In the genomic region with DNA sequence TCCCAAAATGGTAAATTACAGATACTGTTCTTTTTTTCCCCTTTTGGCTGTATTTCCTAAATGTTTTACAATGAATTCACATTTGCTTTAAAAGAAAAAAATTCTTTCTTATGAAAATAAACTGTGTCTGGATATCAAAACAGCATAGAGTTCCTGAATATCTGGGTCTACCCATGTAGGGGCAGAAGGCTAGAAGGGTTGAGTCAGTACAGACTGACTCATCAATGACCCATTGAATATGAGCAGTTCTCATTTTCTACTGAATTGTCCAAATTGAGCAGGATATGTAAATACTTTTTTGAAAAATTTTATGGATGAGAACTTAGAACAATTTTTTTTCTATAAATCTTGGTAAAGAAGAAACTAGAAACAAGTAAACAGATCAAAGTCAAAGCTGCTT, we compare ENCODE assay signal across 30 cellular contexts. TPM values are rescaled to one million over a fixed set of nuclear protein-coding genes. Genes with fewer than 3 reads are reported as not detected.
DNase-seq lines count a peak whose midpoint lies in the region; ATAC-seq and TF ChIP-seq lines count a peak whose summit lies in the region.
"Had no signal": no experiment of that assay in that cellular context is flagged by ENCODE, and none has a peak within 500 bp of the region (broad histone marks: within the 10 kb centered on the region; RNA-seq: fewer than 3 reads in every experiment).

No MANE protein-coding gene starts in this region.

- H3K36me3 Mint-ChIP-seq in activated T-helper 1 cell treated with anti-CD3 and anti-CD28 coated beads, Interleukin-12 subunit alpha, Interleukin-12 subunit beta, Interleukin-2, Interleukin-4 antibody, amounts not matched to agents 30 ng/mL and 10 ng/mL and 1 ng/mL, durations not matched to agents 14 hours and 24 hours and 36 hours (ENCODE audit: low read depth), result no peaks in the 10 kb centered on the region
- H3K36me3 Mint-ChIP-seq: stimulated activated memory B cell treated with anti-CD40 and anti-IgM and Interleukin-4, amounts not matched to agents 10 μg/mL and 1 μg/mL and 100 μg/mL, for 72 hours had no signal

- no peaks in the 10 kb centered on the region for H3K9me3 ChIP-seq in right lobe of liver
- H3K9me3 ChIP-seq: neutrophil, uterus had no signal

- H3K27ac Mint-ChIP-seq in activated T-helper 1 cell treated with anti-CD3 and anti-CD28 coated beads, Interleukin-12 subunit alpha, Interleukin-12 subunit beta, Interleukin-2, Interleukin-4 antibody, amounts not matched to agents 30 ng/mL and 10 ng/mL and 1 ng/mL, durations not matched to agents 14 hours and 24 hours and 36 hours, result no peak overlapping the region
- H3K27ac Mint-ChIP-seq: activated CD4-positive, alpha-beta T cell treated with anti-CD3 and anti-CD28 coated beads for 36 hours; activated naive CD4-positive, alpha-beta T cell treated with anti-CD3 and anti-CD28 coated beads for 36 hours; activated T-cell treated with anti-CD3 and anti-CD28 coated beads, Interleukin-2, amount 50 U/mL, for 24 hours; stimulated activated memory B cell treated with anti-CD40 and anti-IgM and Interleukin-4, amounts not matched to agents 10 μg/mL and 1 μg/mL and 100 μg/mL, for 72 hours had no signal

- H3K4me1 ChIP-seq in right lobe of liver, result no peaks in the 10 kb centered on the region
- H3K4me1 ChIP-seq: spleen, uterus had no signal

- no peak for ATAC-seq in GM18505 (IDR thresholded peaks at IDR 0.05; ENCODE audit: unreplicated experiment)
- ATAC-seq in right lobe of liver, result no peak
- ATAC-seq in HG02642 (IDR thresholded peaks at IDR 0.05; ENCODE audit: poor library complexity, unreplicated experiment), result no peak
- ATAC-seq: activated CD4-positive, alpha-beta T cell treated with anti-CD3 and anti-CD28 coated beads for 36 hours; stimulated activated memory B cell treated with anti-CD40 and anti-IgM and Interleukin-4, amounts not matched to agents 10 μg/mL and 1 μg/mL and 100 μg/mL, for 72 hours had no signal

- H3K4me3 Mint-ChIP-seq in activated T-helper 1 cell treated with anti-CD3 and anti-CD28 coated beads, Interleukin-12 subunit alpha, Interleukin-12 subunit beta, Interleukin-2, Interleukin-4 antibody, amounts not matched to agents 30 ng/mL and 10 ng/mL and 1 ng/mL, durations not matched to agents 14 hours and 24 hours and 36 hours, result no peak overlapping the region
- H3K4me3 Mint-ChIP-seq: activated CD4-positive, alpha-beta T cell treated with anti-CD3 and anti-CD28 coated beads for 36 hours; activated naive CD4-positive, alpha-beta T cell treated with anti-CD3 and anti-CD28 coated beads for 36 hours; activated T-cell treated with anti-CD3 and anti-CD28 coated beads, Interleukin-2, amount 50 U/mL, for 24 hours; stimulated activated memory B cell treated with anti-CD40 and anti-IgM and Interleukin-4, amounts not matched to agents 10 μg/mL and 1 μg/mL and 100 μg/mL, for 72 hours had no signal

- peak; percentile 19 for DNase-seq in AG08395 (ENCODE audit: low spot score)
- peak; percentile 26 for DNase-seq in HS-5 (ENCODE audit: low read depth)
- DNase-seq in brain microvascular endothelial cell, result peak; percentile 49
- peak; percentile 49 for DNase-seq in hepatic stellate cell (ENCODE audit: low spot score)
- DNase-seq in right lobe of liver, result no peak
- DNase-seq in activated T-helper 1 cell treated with anti-CD3 and anti-CD28 coated beads, Interleukin-12 subunit alpha, Interleukin-12 subunit beta, Interleukin-2, Interleukin-4 antibody, amounts not matched to agents 30 ng/mL and 10 ng/mL and 1 ng/mL, durations not matched to agents 14 hours and 24 hours and 36 hours (ENCODE audit: low spot score), result no peak
- DNase-seq: activated CD4-positive, alpha-beta T cell treated with anti-CD3 and anti-CD28 coated beads for 36 hours; activated CD8-positive, alpha-beta memory T cell treated with anti-CD3 and anti-CD28 coated beads for 24 hours; activated naive CD4-positive, alpha-beta T cell treated with anti-CD3 and anti-CD28 coated beads for 36 hours; activated T-cell treated with anti-CD3 and anti-CD28 coated beads, Interleukin-2, amount 50 U/mL, for 24 hours; amniotic stem cell; central memory CD4-positive, alpha-beta T cell; foreskin melanocyte; NCI-H1694 treated with DMSO at 0.1 percent for 48 hours; NCI-H2171 treated with DMSO at 0.1 percent for 48 hours; NCI-H524 treated with DMSO at 0.1 percent for 48 hours; RPMI8226; spleen; stimulated activated CD4-positive, alpha-beta T cell treated with anti-CD3 and anti-CD28 coated beads, Interleukin-4, amount 100 ng/mL, for 1 hour; T-helper 2 cell; uterus had no signal

- in situ Hi-C loops in brain microvascular endothelial cell (cut with HindIII; ENCODE audit: low pct_ligation_motif_present, low sequenced_read_pairs), result no loop called here

- TF ChIP-seq POLR2A in GM18505 (IDR thresholded peaks at IDR 0.05; ENCODE audit: borderline replicate concordance, extremely low read depth, insufficient read depth, insufficient read length), result no peak
- no peak for TF ChIP-seq POLR2A in right lobe of liver (IDR thresholded peaks at IDR 0.05)

- H3K4me3 ChIP-seq in brain microvascular endothelial cell (ENCODE audit: low read depth, low read length) (no peak overlapping the region), right lobe of liver (no peak overlapping the region)
- H3K4me3 ChIP-seq: SK-N-MC, spleen, uterus had no signal

- H3K27me3 ChIP-seq in brain microvascular endothelial cell (replicated peaks), result no peaks in the 10 kb centered on the region
- H3K27me3 ChIP-seq in right lobe of liver, result no peaks in the 10 kb centered on the region
- H3K27me3 ChIP-seq: neutrophil, spleen, uterus had no signal

- TF ChIP-seq CTCF in brain microvascular endothelial cell (IDR thresholded peaks at IDR 0.05; ENCODE audit: low read depth, low read length, missing control alignments) (no peak), right lobe of liver (IDR thresholded peaks at IDR 0.05) (no peak)

- no peaks in the 10 kb centered on the region for H3K4me1 Mint-ChIP-seq in activated T-helper 1 cell treated with anti-CD3 and anti-CD28 coated beads, Interleukin-12 subunit alpha, Interleukin-12 subunit beta, Interleukin-2, Interleukin-4 antibody, amounts not matched to agents 30 ng/mL and 10 ng/mL and 1 ng/mL, durations not matched to agents 14 hours and 24 hours and 36 hours (ENCODE audit: low read depth)
- H3K4me1 Mint-ChIP-seq: activated CD4-positive, alpha-beta T cell treated with anti-CD3 and anti-CD28 coated beads for 36 hours; stimulated activated memory B cell treated with anti-CD40 and anti-IgM and Interleukin-4, amounts not matched to agents 10 μg/mL and 1 μg/mL and 100 μg/mL, for 72 hours had no signal

- intact Hi-C loops in right lobe of liver (cut with DNase I), result no loop called here
- intact Hi-C loops in activated T-helper 1 cell treated with anti-CD3 and anti-CD28 coated beads, Interleukin-12 subunit alpha, Interleukin-12 subunit beta, Interleukin-2, Interleukin-4 antibody, amounts not matched to agents 30 ng/mL and 10 ng/mL and 1 ng/mL, durations not matched to agents 14 hours and 24 hours and 36 hours (cut with micrococcal nuclease), result no loop called here

- H3K9me3 Mint-ChIP-seq in activated T-helper 1 cell treated with anti-CD3 and anti-CD28 coated beads, Interleukin-12 subunit alpha, Interleukin-12 subunit beta, Interleukin-2, Interleukin-4 antibody, amounts not matched to agents 30 ng/mL and 10 ng/mL and 1 ng/mL, durations not matched to agents 14 hours and 24 hours and 36 hours, result peaks cover 6% of the 10 kb centered on the region
- H3K9me3 Mint-ChIP-seq: stimulated activated memory B cell treated with anti-CD40 and anti-IgM and Interleukin-4, amounts not matched to agents 10 μg/mL and 1 μg/mL and 100 μg/mL, for 72 hours had no signal

- H3K27ac ChIP-seq in brain microvascular endothelial cell, result no peak overlapping the region
- H3K27ac ChIP-seq in right lobe of liver, result no peak overlapping the region
- H3K27ac ChIP-seq: neutrophil, SK-N-MC, spleen, uterus had no signal

- no peaks in the 10 kb centered on the region for H3K27me3 Mint-ChIP-seq in activated T-helper 1 cell treated with anti-CD3 and anti-CD28 coated beads, Interleukin-12 subunit alpha, Interleukin-12 subunit beta, Interleukin-2, Interleukin-4 antibody, amounts not matched to agents 30 ng/mL and 10 ng/mL and 1 ng/mL, durations not matched to agents 14 hours and 24 hours and 36 hours (ENCODE audit: insufficient read depth)
- H3K27me3 Mint-ChIP-seq: activated CD4-positive, alpha-beta T cell treated with anti-CD3 and anti-CD28 coated beads for 36 hours; activated T-cell treated with anti-CD3 and anti-CD28 coated beads, Interleukin-2, amount 50 U/mL, for 24 hours; stimulated activated memory B cell treated with anti-CD40 and anti-IgM and Interleukin-4, amounts not matched to agents 10 μg/mL and 1 μg/mL and 100 μg/mL, for 72 hours had no signal

- H3K36me3 ChIP-seq in brain microvascular endothelial cell (replicated peaks) (no peaks in the 10 kb centered on the region), right lobe of liver (no peaks in the 10 kb centered on the region)
- H3K36me3 ChIP-seq: neutrophil, spleen, uterus had no signal

RNA-seq across cellular contexts. Expression of gene C11orf87, which starts 16.3 kb away (rescaled TPM):
- total RNA-seq in right lobe of liver, result not detected
- not detected in 2 replicates for total RNA-seq in activated T-helper 1 cell treated with anti-CD3 and anti-CD28 coated beads, Interleukin-12 subunit alpha, Interleukin-12 subunit beta, Interleukin-2, Interleukin-4 antibody, amounts not matched to agents 30 ng/mL and 10 ng/mL and 1 ng/mL, durations not matched to agents 14 hours and 24 hours and 36 hours
- total RNA-seq: activated CD4-positive, alpha-beta T cell treated with anti-CD3 and anti-CD28 coated beads for 36 hours; activated naive CD4-positive, alpha-beta T cell treated with anti-CD3 and anti-CD28 coated beads for 36 hours; dermis microvascular lymphatic vessel endothelial cell; G401; mesenteric fat pad; renal cortical epithelial cell had no signal

Comparison
In these comparisons a context has a peak if more than half of its experiments do, and no peak if none do; other contexts are left out.
1. DNase-seq: peak in AG08395 (single experiment), HS-5 (single experiment), brain microvascular endothelial cell (single experiment) and hepatic stellate cell (single experiment); none in right lobe of liver (0 of 3) and activated T-helper 1 cell treated with anti-CD3 and anti-CD28 coated beads, Interleukin-12 subunit alpha, Interleukin-12 subunit beta, Interleukin-2, Interleukin-4 antibody, amounts not matched to agents 30 ng/mL and 10 ng/mL and 1 ng/mL, durations not matched to agents 14 hours and 24 hours and 36 hours (single experiment).